In the genomic region with DNA sequence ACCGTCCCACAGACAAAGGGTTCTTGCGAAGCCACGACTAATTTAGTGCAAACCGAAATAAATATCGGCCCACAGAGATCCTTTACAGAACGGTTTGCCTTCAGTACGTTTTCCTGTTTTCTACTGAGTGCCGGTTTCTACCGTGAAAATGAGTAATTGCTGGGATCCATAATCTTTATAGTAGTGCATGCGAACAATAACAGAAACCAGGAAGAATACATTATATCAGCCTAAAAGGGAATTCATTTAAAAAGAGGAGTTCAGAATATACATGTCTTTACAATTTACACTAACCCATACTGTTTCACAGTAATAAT, we compare ENCODE assay signal across 9 cellular contexts. TPM values are rescaled to one million over a fixed set of nuclear protein-coding genes. Genes with fewer than 3 reads are reported as not detected.
DNase-seq lines count a peak whose midpoint lies in the region; ATAC-seq and TF ChIP-seq lines count a peak whose summit lies in the region.
"Had no signal": no experiment of that assay in that cellular context is flagged by ENCODE, and none has a peak within 500 bp of the region (broad histone marks: within the 10 kb centered on the region; RNA-seq: fewer than 3 reads in every experiment).

No MANE protein-coding gene starts in this region.

- TF ChIP-seq CTCF in epithelial cell of proximal tubule (conservative IDR thresholded peaks at IDR 0.05; ENCODE audit: low read depth, low read length) = no peak
- no peak for TF ChIP-seq CTCF in osteocyte (IDR thresholded peaks at IDR 0.05)
- TF ChIP-seq CTCF in RWPE1 (conservative IDR thresholded peaks at IDR 0.05; ENCODE audit: low read depth) = no peak

- peak overlapping the region; percentile 77 for H3K4me3 ChIP-seq in epithelial cell of proximal tubule (ENCODE audit: low read depth, low read length)

- in situ Hi-C loops in G401 (cut with HindIII; ENCODE audit: low sequenced_read_pairs) = no loop called here

- H3K27ac Mint-ChIP-seq in T-helper 17 cell = peak overlapping the region; percentile 37
- H3K27ac Mint-ChIP-seq in osteocyte (ENCODE audit: unreplicated experiment) = no peak overlapping the region

- POLR2A ChIA-PET in RWPE1 (lab: Yijun Ruan, JAX; ENCODE audit: low non-redundant PET) = no interaction called here

- peak; percentile 70 for DNase-seq in NCI-H345 treated with DMSO at 0.1 percent for 48 hours (lab: John Stamatoyannopoulos, UW; ENCODE audit: unreplicated experiment)
- DNase-seq in NCI-H345 (lab: John Stamatoyannopoulos, UW) = no peak
- no peak for DNase-seq in T-helper 17 cell
- DNase-seq in epithelial cell of proximal tubule (ENCODE audit: low read depth) = no peak
- DNase-seq in osteocyte (ENCODE audit: extremely low spot score, unreplicated experiment) = no peak
- no peak for DNase-seq in RWPE1 (ENCODE audit: low spot score)
- no peak for DNase-seq in G401 (ENCODE audit: low spot score)
- DNase-seq in nucleus accumbens (lab: John Stamatoyannopoulos, UW) = no peak
- DNase-seq: 8988T had no signal

- no peak for ATAC-seq in T-helper 17 cell

- H3K27ac ChIP-seq in RWPE1 = no peak overlapping the region

- H3K4me1 Mint-ChIP-seq in T-helper 17 cell = peaks cover 28% of the 10 kb centered on the region
- peaks cover 20% of the 10 kb centered on the region for H3K4me1 Mint-ChIP-seq in osteocyte (ENCODE audit: unreplicated experiment)

- CTCF ChIA-PET in RWPE1 (lab: Yijun Ruan, JAX) = interaction anchor here (0.7 kb wide), 1 partner anchor 121 kb away, joined by 3 read pairs; no protein-coding TSS in a partner anchor

- no peaks in the 10 kb centered on the region for H3K9me3 Mint-ChIP-seq in osteocyte (ENCODE audit: unreplicated experiment)

- no peaks in the 10 kb centered on the region for H3K9me3 ChIP-seq in T-helper 17 cell (ENCODE audit: control insufficient read depth, low read length, poor library complexity, severe bottlenecking)

- H3K27me3 Mint-ChIP-seq in T-helper 17 cell = peaks cover 40% of the 10 kb centered on the region
- H3K27me3 Mint-ChIP-seq in osteocyte (ENCODE audit: unreplicated experiment) = peaks cover 68% of the 10 kb centered on the region

- peak overlapping the region; percentile 89 for H3K4me3 Mint-ChIP-seq in T-helper 17 cell
- peak overlapping the region; percentile 53 for H3K4me3 Mint-ChIP-seq in osteocyte (ENCODE audit: unreplicated experiment)

- peaks cover 2% of the 10 kb centered on the region for H3K36me3 Mint-ChIP-seq in T-helper 17 cell (ENCODE audit: low read depth)
- no peaks in the 10 kb centered on the region for H3K36me3 Mint-ChIP-seq in osteocyte (ENCODE audit: unreplicated experiment)

RNA-seq across cellular contexts. Expression of a gene that starts 57.5 kb away (rescaled TPM):
- total RNA-seq in T-helper 17 cell = not detected
- not detected in 2 replicates for total RNA-seq in epithelial cell of proximal tubule
- 0.73 TPM in 1 of 2 replicates, not detected in the other for total RNA-seq in osteocyte
- not detected in 2 replicates for total RNA-seq in G401 (2014; rRNA removed; shearing (Covaris generic))
